In genomic region chr5:137832416-137832815, GRCh38 we compare ENCODE assay signal across 24 cellular contexts. TPM values are rescaled to one million over a fixed set of nuclear protein-coding genes. Genes with fewer than 3 reads are reported as not detected.
"Had no signal": no experiment of that assay in that cellular context is flagged by ENCODE, and none has a peak within 500 bp of the region (broad histone marks: within the 10 kb centered on the region; RNA-seq: fewer than 3 reads in every experiment).

No MANE protein-coding gene starts in this region.

- H3K4me1 Mint-ChIP-seq: activated B cell treated with CpG ODN at 0.5 μM for 24 hours; activated CD4-positive, alpha-beta T cell treated with anti-CD3 and anti-CD28 coated beads for 36 hours; activated naive CD8-positive, alpha-beta T cell treated with anti-CD3 and anti-CD28 coated beads for 36 hours had no signal

- H3K27me3 Mint-ChIP-seq: activated B cell treated with CpG ODN at 0.5 μM for 24 hours; activated CD4-positive, alpha-beta T cell treated with anti-CD3 and anti-CD28 coated beads for 36 hours; activated naive CD8-positive, alpha-beta T cell treated with anti-CD3 and anti-CD28 coated beads for 36 hours; stimulated activated naive B cell treated with anti-CD40 and anti-IgM and Interleukin-4, amounts not matched to agents 10 μg/mL and 1 μg/mL and 100 μg/mL, for 72 hours had no signal

- H3K9me3 ChIP-seq: breast epithelium, sigmoid colon, transverse colon had no signal

- H3K4me1 ChIP-seq: breast epithelium, transverse colon had no signal

- H3K4me3 Mint-ChIP-seq: activated B cell treated with CpG ODN at 0.5 μM for 24 hours; activated CD4-positive, alpha-beta T cell treated with anti-CD3 and anti-CD28 coated beads for 36 hours; activated naive CD8-positive, alpha-beta T cell treated with anti-CD3 and anti-CD28 coated beads for 36 hours; nephron; stimulated activated naive B cell treated with anti-CD40 and anti-IgM and Interleukin-4, amounts not matched to agents 10 μg/mL and 1 μg/mL and 100 μg/mL, for 72 hours had no signal

- FAIRE-seq: islet of Langerhans had no signal

- H3K36me3 Mint-ChIP-seq: activated naive CD8-positive, alpha-beta T cell treated with anti-CD3 and anti-CD28 coated beads for 36 hours had no signal

- H3K27me3 ChIP-seq: breast epithelium, sigmoid colon, transverse colon had no signal

- H3K4me3 ChIP-seq: breast epithelium, coronary artery, sigmoid colon, transverse colon had no signal

- ATAC-seq: activated CD4-positive, alpha-beta T cell treated with anti-CD3 and anti-CD28 coated beads for 36 hours; stimulated activated naive B cell treated with anti-CD40 and anti-IgM and Interleukin-4, amounts not matched to agents 10 μg/mL and 1 μg/mL and 100 μg/mL, for 72 hours had no signal

- H3K27ac Mint-ChIP-seq: activated B cell treated with CpG ODN at 0.5 μM for 24 hours; activated CD4-positive, alpha-beta T cell treated with anti-CD3 and anti-CD28 coated beads for 36 hours; activated naive CD8-positive, alpha-beta T cell treated with anti-CD3 and anti-CD28 coated beads for 36 hours; nephron; stimulated activated naive B cell treated with anti-CD40 and anti-IgM and Interleukin-4, amounts not matched to agents 10 μg/mL and 1 μg/mL and 100 μg/mL, for 72 hours had no signal

- DNase-seq: activated B cell treated with CpG ODN at 0.5 μM for 24 hours; activated CD4-positive, alpha-beta T cell treated with anti-CD3 and anti-CD28 coated beads for 36 hours; activated CD4-positive, alpha-beta T cell treated with anti-CD3 and anti-CD28 coated beads, Interleukin-2, amount 50 U/mL, for 48 hours; activated naive CD4-positive, alpha-beta T cell treated with Interleukin-2 at 50 U/mL for 16 hours; activated naive CD8-positive, alpha-beta T cell treated with anti-CD3 and anti-CD28 coated beads for 36 hours; activated T-cell treated with anti-CD3 and anti-CD28 coated beads, Interleukin-2, amount 50 U/mL, for 48 hours; amniotic stem cell; cerebellar nuclear complex; posterior cingulate gyrus; sigmoid colon; stimulated activated CD4-positive, alpha-beta T cell treated with anti-CD3 and anti-CD28 coated beads, Interleukin-2, amount 100 ng/mL, for 48 hours; stimulated activated CD8-positive, alpha-beta memory T cell treated with anti-CD3 and anti-CD28 coated beads, Interleukin-4, amount 100 ng/mL, for 48 hours; stimulated activated naive B cell treated with anti-CD40 and anti-IgM and Interleukin-4, amounts not matched to agents 10 μg/mL and 1 μg/mL and 100 μg/mL, for 72 hours; T1000; transverse colon had no signal

- H3K9me3 Mint-ChIP-seq: activated B cell treated with CpG ODN at 0.5 μM for 24 hours; activated naive CD8-positive, alpha-beta T cell treated with anti-CD3 and anti-CD28 coated beads for 36 hours; nephron; stimulated activated naive B cell treated with anti-CD40 and anti-IgM and Interleukin-4, amounts not matched to agents 10 μg/mL and 1 μg/mL and 100 μg/mL, for 72 hours had no signal

- H3K27ac ChIP-seq: breast epithelium, transverse colon had no signal

- H3K36me3 ChIP-seq: breast epithelium, sigmoid colon, transverse colon had no signal

RNA-seq across cellular contexts. Expression of gene MYOT, which starts 35.2 kb away (rescaled TPM):
- total RNA-seq: activated B cell treated with CpG ODN at 0.5 μM for 24 hours; activated CD4-positive, alpha-beta T cell treated with anti-CD3 and anti-CD28 coated beads for 36 hours; activated naive CD8-positive, alpha-beta T cell treated with anti-CD3 and anti-CD28 coated beads for 36 hours; fibroblast of villous mesenchyme; renal cortical epithelial cell; T-helper 1 cell treated with Interleukin-12 subunit alpha and Interleukin-12 subunit beta and Interleukin-4 antibody, amounts not matched to agents 30 ng/mL and 1 ng/mL, for 36 hours; temporal lobe had no signal

RNA-seq across cellular contexts. Expression of gene PKD2L2, which starts 56.8 kb away (rescaled TPM):
- total RNA-seq: activated B cell treated with CpG ODN at 0.5 μM for 24 hours; activated naive CD8-positive, alpha-beta T cell treated with anti-CD3 and anti-CD28 coated beads for 36 hours; fibroblast of villous mesenchyme; T-helper 1 cell treated with Interleukin-12 subunit alpha and Interleukin-12 subunit beta and Interleukin-4 antibody, amounts not matched to agents 30 ng/mL and 1 ng/mL, for 36 hours; transverse colon had no signal
- polyA plus RNA-seq: liver had no signal
